ENCODE assay signal across 10 cellular contexts in the genomic region with DNA sequence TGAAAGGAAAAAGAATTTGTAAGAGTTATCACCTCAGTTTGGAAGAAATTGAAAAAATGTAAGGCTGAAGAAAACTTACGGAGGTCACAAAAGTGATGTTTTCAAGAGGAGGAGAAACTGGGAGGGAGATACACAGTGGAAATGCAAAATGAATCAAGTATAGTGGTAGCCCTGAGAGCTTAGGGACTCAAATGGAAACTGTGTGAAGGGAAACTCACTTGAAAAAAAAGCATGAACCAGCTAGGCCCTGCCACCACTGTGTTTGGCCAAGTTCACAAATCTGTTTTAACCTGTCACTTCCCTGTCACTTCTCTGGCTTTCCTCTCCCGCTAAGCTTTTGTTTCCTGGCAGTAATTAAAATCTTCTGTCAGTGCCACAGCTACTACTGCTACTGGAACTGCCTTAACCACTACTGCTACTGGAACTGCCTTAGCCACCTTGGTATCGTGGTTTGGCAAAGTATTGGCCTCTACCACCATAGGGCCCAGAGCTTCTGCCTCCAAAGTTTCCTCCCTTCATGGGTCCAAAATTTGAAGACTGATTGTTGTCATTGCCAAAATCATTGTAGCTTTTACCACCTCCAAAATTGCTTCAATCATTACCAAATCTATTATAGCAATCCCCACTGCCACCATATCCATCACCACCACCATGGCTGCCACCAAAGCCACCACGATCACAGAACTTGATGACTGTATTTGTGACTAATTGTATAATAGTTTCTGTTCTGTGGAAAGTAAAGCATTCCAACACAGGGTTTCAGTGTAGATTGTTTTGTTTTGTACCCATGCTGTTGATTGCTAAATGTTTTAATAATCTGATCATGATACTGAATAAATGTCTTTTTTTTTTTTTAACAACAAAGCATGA. TPM values are rescaled to one million over a fixed set of nuclear protein-coding genes. Genes with fewer than 3 reads are reported as not detected.
A peak's percentile ranks its signal among the peaks of the same experiment; 100 is the strongest.
DNase-seq lines count a peak whose midpoint lies in the region; ATAC-seq and TF ChIP-seq lines count a peak whose summit lies in the region.
"Had no signal": no experiment of that assay in that cellular context is flagged by ENCODE, and none has a peak within 500 bp of the region (broad histone marks: within the 10 kb centered on the region; RNA-seq: fewer than 3 reads in every experiment).

No MANE protein-coding gene starts in this region.

- no peaks in the 10 kb centered on the region for H3K36me3 ChIP-seq in testis (ENCODE audit: low read depth, missing control alignments)

- ATAC-seq in GM19043 (IDR thresholded peaks at IDR 0.05; ENCODE audit: low read depth, unreplicated experiment) (peak; percentile 55), HG02870 (IDR thresholded peaks at IDR 0.05; ENCODE audit: unreplicated experiment) (peak; percentile 79)

- no peak for TF ChIP-seq POLR2A in testis (IDR thresholded peaks at IDR 0.05)

- no peaks in the 10 kb centered on the region for H3K27me3 ChIP-seq in testis

- H3K4me1 ChIP-seq in testis, result peaks cover 7% of the 10 kb centered on the region

- DNase-seq in GM12864 (ENCODE audit: low read depth), result peak; percentile 55
- DNase-seq in MV-4-11 (lab: John Stamatoyannopoulos, UW), result peak; percentile 70
- no peak for DNase-seq in posterior vena cava (ENCODE audit: low spot score)
- DNase-seq in DMS79 treated with DMSO at 0.1 percent for 48 hours (lab: John Stamatoyannopoulos, UW), result no peak
- no peak for DNase-seq in testis
- no peak for DNase-seq in activated gamma-delta T cell (lab: John Stamatoyannopoulos, UW)
- DNase-seq: COR-L47; NK-92 treated with Interleukin-12 subunit alpha and Interleukin-12 subunit beta, amount 100 ng/mL, for 24 hours had no signal

- no peak overlapping the region for H3K27ac ChIP-seq in testis

- no peak for TF ChIP-seq CTCF in GM12864 (IDR thresholded peaks at IDR 0.05; ENCODE audit: low read depth, low read length, missing control alignments)
- no peak for TF ChIP-seq CTCF in testis (IDR thresholded peaks at IDR 0.05)

- intact Hi-C loops in posterior vena cava (cut with DNase I), result no loop called here
- intact Hi-C loops in testis (cut with DNase I; ENCODE audit: low total_unique reads), result no loop called here

- no peak overlapping the region for H3K4me3 ChIP-seq in GM12864 (ENCODE audit: low read depth, low read length)
- no peak overlapping the region for H3K4me3 ChIP-seq in testis

- 65 to 70% methylated on average over 4 of the region's 4 CpGs for WGBS in testis, 2 donors

- no peaks in the 10 kb centered on the region for H3K9me3 ChIP-seq in testis

RNA-seq across cellular contexts. Expression of gene SMARCA5, which starts 41.5 kb away (rescaled TPM):
- total RNA-seq in posterior vena cava, result 10 to 100 TPM; 34.2 to 36.6 TPM
- 100 to 1,000 TPM in 1 of 2 donors, 10 to 100 TPM in 1; 82.8 to 108 TPM for total RNA-seq in testis
- polyA plus RNA-seq in testis (ENCODE audit: insufficient read depth, low read depth, low replicate concordance), result 46.2 TPM

Comparison
In these comparisons a context has a peak if more than half of its experiments do, and no peak if none do; other contexts are left out.
1. DNase-seq: peak in GM12864 (single experiment) and MV-4-11 (single experiment); none in posterior vena cava (single experiment), DMS79 treated with DMSO at 0.1 percent for 48 hours (single experiment), testis (single experiment) and activated gamma-delta T cell (single experiment).